ENCODE assay signal across 9 cellular contexts in genomic region chr4:37892641-37893040, GRCh38. TPM values are rescaled to one million over a fixed set of nuclear protein-coding genes. Genes with fewer than 3 reads are reported as not detected.
DNase-seq lines count a peak whose midpoint lies in the region; ATAC-seq, FAIRE-seq and TF ChIP-seq lines count a peak whose summit lies in the region.
"Had no signal": no experiment of that assay in that cellular context is flagged by ENCODE, and none has a peak within 500 bp of the region (broad histone marks: within the 10 kb centered on the region; RNA-seq: fewer than 3 reads in every experiment).

No MANE protein-coding gene starts in this region.

- TF ChIP-seq CTCF in thyroid gland (IDR thresholded peaks at IDR 0.05): no peak

- H3K4me3 Mint-ChIP-seq in T-helper 1 cell treated with Interleukin-12 subunit alpha and Interleukin-12 subunit beta and Interleukin-4 antibody, amounts not matched to agents 30 μg/mL and 1 μg/mL, for 36 hours: peak overlapping the region; percentile 94
- H3K4me3 Mint-ChIP-seq in central memory CD8-positive, alpha-beta T cell: peak overlapping the region; percentile 89
- peak overlapping the region; percentile 72 for H3K4me3 Mint-ChIP-seq in stimulated activated effector memory CD8-positive, alpha-beta T cell treated with anti-CD3 and anti-CD28 coated beads, Interleukin-12 subunit alpha, Interleukin-12 subunit beta, amount 100 ng/mL, for 72 hours

- TF ChIP-seq POLR2A in thyroid gland (IDR thresholded peaks at IDR 0.05): no peak

- H3K27me3 Mint-ChIP-seq in T-helper 1 cell treated with Interleukin-12 subunit alpha and Interleukin-12 subunit beta and Interleukin-4 antibody, amounts not matched to agents 30 μg/mL and 1 μg/mL, for 36 hours (ENCODE audit: low read depth): peaks cover 7% of the 10 kb centered on the region
- H3K27me3 Mint-ChIP-seq in central memory CD8-positive, alpha-beta T cell: no peaks in the 10 kb centered on the region

- peaks cover 5% of the 10 kb centered on the region for H3K36me3 Mint-ChIP-seq in T-helper 1 cell treated with Interleukin-12 subunit alpha and Interleukin-12 subunit beta and Interleukin-4 antibody, amounts not matched to agents 30 μg/mL and 1 μg/mL, for 36 hours (ENCODE audit: low read depth)
- H3K36me3 Mint-ChIP-seq in central memory CD8-positive, alpha-beta T cell (ENCODE audit: insufficient read depth): peaks cover 6% of the 10 kb centered on the region
- no peaks in the 10 kb centered on the region for H3K36me3 Mint-ChIP-seq in stimulated activated effector memory CD8-positive, alpha-beta T cell treated with anti-CD3 and anti-CD28 coated beads, Interleukin-12 subunit alpha, Interleukin-12 subunit beta, amount 100 ng/mL, for 72 hours

- no peak overlapping the region for H3K27ac ChIP-seq in thyroid gland
- H3K27ac ChIP-seq: cardiac muscle cell had no signal

- DNase-seq in GM18507 (ENCODE audit: extremely low spot score, insufficient read length, low read depth): peak; percentile 30
- DNase-seq in central memory CD8-positive, alpha-beta T cell (ENCODE audit: low spot score in 2 of 2): peak in 1 of 2 donors; percentile 32
- peak; percentile 22 to 68 for DNase-seq in stimulated activated effector memory CD8-positive, alpha-beta T cell treated with anti-CD3 and anti-CD28 coated beads, Interleukin-12 subunit alpha, Interleukin-12 subunit beta, amount 100 ng/mL, for 72 hours (ENCODE audit: low spot score in 2 of 2)
- no peak for DNase-seq in HT-29 (ENCODE audit: low spot score)
- DNase-seq in RKO (ENCODE audit: low spot score): no peak
- no peak for DNase-seq in thyroid gland

- H3K36me3 ChIP-seq in thyroid gland: no peaks in the 10 kb centered on the region
- H3K36me3 ChIP-seq: cardiac muscle cell had no signal

- H3K27me3 ChIP-seq in thyroid gland: no peaks in the 10 kb centered on the region

- H3K4me1 Mint-ChIP-seq in T-helper 1 cell treated with Interleukin-12 subunit alpha and Interleukin-12 subunit beta and Interleukin-4 antibody, amounts not matched to agents 30 μg/mL and 1 μg/mL, for 36 hours (ENCODE audit: low read depth): peaks cover 39% of the 10 kb centered on the region
- H3K4me1 Mint-ChIP-seq in central memory CD8-positive, alpha-beta T cell: peaks cover 43% of the 10 kb centered on the region
- H3K4me1 Mint-ChIP-seq in stimulated activated effector memory CD8-positive, alpha-beta T cell treated with anti-CD3 and anti-CD28 coated beads, Interleukin-12 subunit alpha, Interleukin-12 subunit beta, amount 100 ng/mL, for 72 hours: peaks cover 30% of the 10 kb centered on the region

- no peaks in the 10 kb centered on the region for H3K9me3 Mint-ChIP-seq in T-helper 1 cell treated with Interleukin-12 subunit alpha and Interleukin-12 subunit beta and Interleukin-4 antibody, amounts not matched to agents 30 μg/mL and 1 μg/mL, for 36 hours
- H3K9me3 Mint-ChIP-seq in central memory CD8-positive, alpha-beta T cell: no peaks in the 10 kb centered on the region
- no peaks in the 10 kb centered on the region for H3K9me3 Mint-ChIP-seq in stimulated activated effector memory CD8-positive, alpha-beta T cell treated with anti-CD3 and anti-CD28 coated beads, Interleukin-12 subunit alpha, Interleukin-12 subunit beta, amount 100 ng/mL, for 72 hours

- ATAC-seq in HG02870 (IDR thresholded peaks at IDR 0.05; ENCODE audit: unreplicated experiment): peak; percentile 58
- ATAC-seq in central memory CD8-positive, alpha-beta T cell (replicated peaks; ENCODE audit: extremely low read depth, poor library complexity, severe bottlenecking): peak; percentile 63
- ATAC-seq in stimulated activated effector memory CD8-positive, alpha-beta T cell treated with anti-CD3 and anti-CD28 coated beads, Interleukin-12 subunit alpha, Interleukin-12 subunit beta, amount 100 ng/mL, for 72 hours: peak; percentile 77

- H3K27ac Mint-ChIP-seq in T-helper 1 cell treated with Interleukin-12 subunit alpha and Interleukin-12 subunit beta and Interleukin-4 antibody, amounts not matched to agents 30 μg/mL and 1 μg/mL, for 36 hours: peak overlapping the region; percentile 93
- H3K27ac Mint-ChIP-seq in central memory CD8-positive, alpha-beta T cell (ENCODE audit: low read depth): peak overlapping the region; percentile 91
- peak overlapping the region; percentile 78 for H3K27ac Mint-ChIP-seq in stimulated activated effector memory CD8-positive, alpha-beta T cell treated with anti-CD3 and anti-CD28 coated beads, Interleukin-12 subunit alpha, Interleukin-12 subunit beta, amount 100 ng/mL, for 72 hours

- H3K4me1 ChIP-seq in thyroid gland: peaks cover 0 to 9% of the 10 kb centered on the region in 2 donors

- no peaks in the 10 kb centered on the region for H3K9me3 ChIP-seq in thyroid gland

- WGBS in thyroid gland, 2 donors: 77 to 83% methylated on average over 5 of the region's 5 CpGs

- FAIRE-seq in GM18507 (lab: Jason Lieb, UNC): peak; percentile 83

- intact Hi-C loops in thyroid gland (cut with DNase I): loop anchor here (10.0 kb wide), 2 partner anchors 72 to 88 kb away; partner anchors contain the start of gene PTTG2

- H3K4me3 ChIP-seq in thyroid gland (replicated peaks in 1 of 3): no peak overlapping the region
- H3K4me3 ChIP-seq: cardiac muscle cell had no signal

RNA-seq across cellular contexts. Expression of gene TBC1D1, which starts 1.8 kb away (rescaled TPM):
- 90.9 and 104 TPM in 2 replicates for total RNA-seq in HT-29 (2014; rRNA removed; shearing (Covaris generic))
- total RNA-seq in thyroid gland: 100 to 1,000 TPM; 192 to 284 (median 230) TPM

Comparison
In these comparisons a context has a peak if more than half of its experiments do, and no peak if none do; other contexts are left out.
1. DNase-seq: peak in GM18507 (single experiment) and stimulated activated effector memory CD8-positive, alpha-beta T cell treated with anti-CD3 and anti-CD28 coated beads, Interleukin-12 subunit alpha, Interleukin-12 subunit beta, amount 100 ng/mL, for 72 hours (2 of 2); none in HT-29 (single experiment), RKO (single experiment) and thyroid gland (0 of 2).
2. Peak in every context shown above with its lines, with median percentiles within 50 percentile points of each other: ATAC-seq, H3K27ac Mint-ChIP-seq and H3K4me3 Mint-ChIP-seq.